In genomic region chr4:184668096-184668495, GRCh38 we compare ENCODE assay signal across 19 cellular contexts. TPM values are rescaled to one million over a fixed set of nuclear protein-coding genes. Genes with fewer than 3 reads are reported as not detected.
DNase-seq lines count a peak whose midpoint lies in the region; ATAC-seq and TF ChIP-seq lines count a peak whose summit lies in the region.
"Had no signal": no experiment of that assay in that cellular context is flagged by ENCODE, and none has a peak within 500 bp of the region (broad histone marks: within the 10 kb centered on the region; RNA-seq: fewer than 3 reads in every experiment).

No MANE protein-coding gene starts in this region.

- H3K9me3 ChIP-seq in mesenchymal stem cell (ENCODE audit: control insufficient read depth, low read length), result no peaks in the 10 kb centered on the region
- H3K9me3 ChIP-seq: prostate gland had no signal

- H2BK5ac ChIP-seq in mesenchymal stem cell (ENCODE audit: low read depth, low read length, poor library complexity, severe bottlenecking), result no peak overlapping the region

- peaks cover 2% of the 10 kb centered on the region for H3K4me1 ChIP-seq in mesenchymal stem cell (ENCODE audit: control insufficient read depth, insufficient read depth, low read depth, low read length)
- H3K4me1 ChIP-seq: prostate gland had no signal

- no peaks in the 10 kb centered on the region for H3K27me3 ChIP-seq in mesenchymal stem cell (ENCODE audit: control insufficient read depth in 1 of 2, insufficient read depth in 1 of 2, low read length in 2 of 2)
- H3K27me3 ChIP-seq in H7 (ENCODE audit: control insufficient read depth, insufficient read depth, low read length), result no peaks in the 10 kb centered on the region

- no peak overlapping the region for H3K9ac ChIP-seq in mesenchymal stem cell (ENCODE audit: low read length)

- WGBS in mesenchymal stem cell, result 94% methylated on average over 9 of the region's 9 CpGs

- no peak overlapping the region for H3K18ac ChIP-seq in mesenchymal stem cell (ENCODE audit: low read depth in 1 of 2, low read length in 2 of 2)

- H3K36me3 ChIP-seq in mesenchymal stem cell (ENCODE audit: control insufficient read depth in 1 of 2, insufficient read depth in 2 of 2, low read depth in 1 of 2, low read length in 2 of 2) (peaks cover 18 to 56% of the 10 kb centered on the region in 2 experiments), H7 (replicated peaks; ENCODE audit: control insufficient read depth, insufficient read depth, low read length) (no peaks in the 10 kb centered on the region)
- H3K36me3 ChIP-seq: prostate gland had no signal

- H3K9me3 Mint-ChIP-seq in activated naive CD4-positive, alpha-beta T cell treated with anti-CD3 and anti-CD28 coated beads, Interleukin-2, amount 10 ng/mL, durations not matched to agents 7 days and 5 days, result no peaks in the 10 kb centered on the region
- no peaks in the 10 kb centered on the region for H3K9me3 Mint-ChIP-seq in activated T-helper 1 cell treated with anti-CD3 and anti-CD28 coated beads, Interleukin-12 subunit alpha, Interleukin-12 subunit beta, Interleukin-2, Interleukin-4 antibody, amounts not matched to agents 30 ng/mL and 10 ng/mL and 1 ng/mL, durations not matched to agents 14 hours and 24 hours and 36 hours
- no peaks in the 10 kb centered on the region for H3K9me3 Mint-ChIP-seq in chondrocyte (ENCODE audit: low read depth)
- H3K9me3 Mint-ChIP-seq: activated T-cell treated with anti-CD3 and anti-CD28 coated beads, Interleukin-2, amount 50 U/mL, for 4 hours; H9 had no signal

- peak overlapping the region; percentile 61 for H4K8ac ChIP-seq in mesenchymal stem cell (ENCODE audit: low read length)

- H3K27ac Mint-ChIP-seq in activated naive CD4-positive, alpha-beta T cell treated with anti-CD3 and anti-CD28 coated beads, Interleukin-2, amount 10 ng/mL, durations not matched to agents 7 days and 5 days, result peak overlapping the region; percentile 85
- peak overlapping the region; percentile 82 for H3K27ac Mint-ChIP-seq in activated T-helper 1 cell treated with anti-CD3 and anti-CD28 coated beads, Interleukin-12 subunit alpha, Interleukin-12 subunit beta, Interleukin-2, Interleukin-4 antibody, amounts not matched to agents 30 ng/mL and 10 ng/mL and 1 ng/mL, durations not matched to agents 14 hours and 24 hours and 36 hours
- no peak overlapping the region for H3K27ac Mint-ChIP-seq in chondrocyte (ENCODE audit: unreplicated experiment)

- no peak overlapping the region for H2BK120ac ChIP-seq in mesenchymal stem cell (ENCODE audit: low read depth, low read length)

- peaks cover 35% of the 10 kb centered on the region for H3K4me1 Mint-ChIP-seq in activated naive CD4-positive, alpha-beta T cell treated with anti-CD3 and anti-CD28 coated beads, Interleukin-2, amount 10 ng/mL, durations not matched to agents 7 days and 5 days
- H3K4me1 Mint-ChIP-seq in activated T-helper 1 cell treated with anti-CD3 and anti-CD28 coated beads, Interleukin-12 subunit alpha, Interleukin-12 subunit beta, Interleukin-2, Interleukin-4 antibody, amounts not matched to agents 30 ng/mL and 10 ng/mL and 1 ng/mL, durations not matched to agents 14 hours and 24 hours and 36 hours (ENCODE audit: low read depth), result peaks cover 42% of the 10 kb centered on the region
- no peaks in the 10 kb centered on the region for H3K4me1 Mint-ChIP-seq in chondrocyte (ENCODE audit: low read depth)

- ATAC-seq in HG03280 (IDR thresholded peaks at IDR 0.05; ENCODE audit: unreplicated experiment), result no peak
- ATAC-seq: left lobe of liver had no signal

- no peak overlapping the region for H2BK15ac ChIP-seq in mesenchymal stem cell (ENCODE audit: low read depth, poor library complexity, severe bottlenecking)

- DNase-seq in activated naive CD4-positive, alpha-beta T cell treated with anti-CD3 and anti-CD28 coated beads, Interleukin-2, amount 10 ng/mL, durations not matched to agents 7 days and 5 days, result no peak
- no peak for DNase-seq in activated naive CD4-positive, alpha-beta T cell (lab: John Stamatoyannopoulos, UW)
- no peak for DNase-seq in activated T-helper 1 cell treated with anti-CD3 and anti-CD28 coated beads, Interleukin-12 subunit alpha, Interleukin-12 subunit beta, Interleukin-2, Interleukin-4 antibody, amounts not matched to agents 30 ng/mL and 10 ng/mL and 1 ng/mL, durations not matched to agents 14 hours and 24 hours and 36 hours (ENCODE audit: low spot score)
- no peak for DNase-seq in mesenchymal stem cell
- no peak for DNase-seq in chondrocyte (ENCODE audit: low spot score)
- DNase-seq in iPS-NIHi7 (ENCODE audit: extremely low spot score), result no peak
- no peak for DNase-seq in H7
- DNase-seq: activated T-cell treated with anti-CD3 and anti-CD28 coated beads, Interleukin-2, amount 50 U/mL, for 4 hours; anterior cingulate cortex; Calu3; foreskin melanocyte; H9; NCI-H146; NCI-H345; Right ventricle myocardium superior had no signal

- no peak overlapping the region for H2AFZ ChIP-seq in mesenchymal stem cell (ENCODE audit: low read depth, low read length)

- no peak overlapping the region for H3K4me3 Mint-ChIP-seq in activated naive CD4-positive, alpha-beta T cell treated with anti-CD3 and anti-CD28 coated beads, Interleukin-2, amount 10 ng/mL, durations not matched to agents 7 days and 5 days
- no peak overlapping the region for H3K4me3 Mint-ChIP-seq in activated T-helper 1 cell treated with anti-CD3 and anti-CD28 coated beads, Interleukin-12 subunit alpha, Interleukin-12 subunit beta, Interleukin-2, Interleukin-4 antibody, amounts not matched to agents 30 ng/mL and 10 ng/mL and 1 ng/mL, durations not matched to agents 14 hours and 24 hours and 36 hours
- no peak overlapping the region for H3K4me3 Mint-ChIP-seq in chondrocyte (ENCODE audit: unreplicated experiment)
- H3K4me3 Mint-ChIP-seq: activated T-cell treated with anti-CD3 and anti-CD28 coated beads, Interleukin-2, amount 50 U/mL, for 4 hours; H9 had no signal

- H3K23ac ChIP-seq in mesenchymal stem cell (ENCODE audit: low read length in 2 of 2), result no peak overlapping the region

- H2BK12ac ChIP-seq in mesenchymal stem cell (ENCODE audit: low read length in 2 of 2), result no peak overlapping the region

- no peak for TF ChIP-seq CTCF in chondrocyte (IDR thresholded peaks at IDR 0.05)

- H3K36me3 Mint-ChIP-seq in activated naive CD4-positive, alpha-beta T cell treated with anti-CD3 and anti-CD28 coated beads, Interleukin-2, amount 10 ng/mL, durations not matched to agents 7 days and 5 days, result peaks cover 43% of the 10 kb centered on the region
- peaks cover 28% of the 10 kb centered on the region for H3K36me3 Mint-ChIP-seq in activated T-helper 1 cell treated with anti-CD3 and anti-CD28 coated beads, Interleukin-12 subunit alpha, Interleukin-12 subunit beta, Interleukin-2, Interleukin-4 antibody, amounts not matched to agents 30 ng/mL and 10 ng/mL and 1 ng/mL, durations not matched to agents 14 hours and 24 hours and 36 hours (ENCODE audit: low read depth)
- peaks cover 20% of the 10 kb centered on the region for H3K36me3 Mint-ChIP-seq in chondrocyte (ENCODE audit: low read depth)

- H3K27ac ChIP-seq in mesenchymal stem cell (ENCODE audit: low read length, poor library complexity, severe bottlenecking), result no peak overlapping the region
- H3K27ac ChIP-seq: prostate gland had no signal

- peak overlapping the region in 1 of 2 experiments; percentile 14 for H3K14ac ChIP-seq in mesenchymal stem cell (ENCODE audit: low read length in 2 of 2)

- H3K4ac ChIP-seq in mesenchymal stem cell (ENCODE audit: low read depth in 1 of 2, low read length in 2 of 2), result no peak overlapping the region

- intact Hi-C loops in activated T-helper 1 cell treated with anti-CD3 and anti-CD28 coated beads, Interleukin-12 subunit alpha, Interleukin-12 subunit beta, Interleukin-2, Interleukin-4 antibody, amounts not matched to agents 30 ng/mL and 10 ng/mL and 1 ng/mL, durations not matched to agents 14 hours and 24 hours and 36 hours (cut with micrococcal nuclease), result loop anchor here (1.0 kb wide), 1 partner anchor 19 kb away; the partner anchor contains the start of genes CASP3 and PRIMPOL

- H3K4me3 ChIP-seq in mesenchymal stem cell (ENCODE audit: insufficient read depth in 1 of 2, low read depth in 1 of 2, low read length in 2 of 2), result no peak overlapping the region
- no peak overlapping the region for H3K4me3 ChIP-seq in H7 (ENCODE audit: insufficient read depth, low read depth, low read length)
- H3K4me3 ChIP-seq: GM12878, prostate gland had no signal

- no peaks in the 10 kb centered on the region for H3K27me3 Mint-ChIP-seq in activated naive CD4-positive, alpha-beta T cell treated with anti-CD3 and anti-CD28 coated beads, Interleukin-2, amount 10 ng/mL, durations not matched to agents 7 days and 5 days
- H3K27me3 Mint-ChIP-seq in activated T-helper 1 cell treated with anti-CD3 and anti-CD28 coated beads, Interleukin-12 subunit alpha, Interleukin-12 subunit beta, Interleukin-2, Interleukin-4 antibody, amounts not matched to agents 30 ng/mL and 10 ng/mL and 1 ng/mL, durations not matched to agents 14 hours and 24 hours and 36 hours (ENCODE audit: insufficient read depth), result no peaks in the 10 kb centered on the region
- no peaks in the 10 kb centered on the region for H3K27me3 Mint-ChIP-seq in chondrocyte (ENCODE audit: low read depth)

- H2AK5ac ChIP-seq in mesenchymal stem cell (ENCODE audit: low read length, severe bottlenecking), result no peak overlapping the region

- H3K4me2 ChIP-seq in mesenchymal stem cell (ENCODE audit: low read length, poor library complexity, severe bottlenecking), result no peak overlapping the region

- H4K91ac ChIP-seq in mesenchymal stem cell (ENCODE audit: low read length), result no peak overlapping the region

- no peaks in the 10 kb centered on the region for H3K79me1 ChIP-seq in mesenchymal stem cell (replicated peaks; ENCODE audit: low read length, poor library complexity, severe bottlenecking)

- CTCF ChIA-PET in activated naive CD4-positive, alpha-beta T cell treated with anti-CD3 and anti-CD28 coated beads, Interleukin-2, amount 10 ng/mL, durations not matched to agents 7 days and 5 days (lab: Charles Lee), result interaction anchor here (0.9 to 1.5 kb wide), 2 partner anchors 11 to 16 kb away, joined by 3 to 4 read pairs; no protein-coding TSS in a partner anchor

RNA-seq across cellular contexts. Expression of gene PRIMPOL, which starts 18.6 kb away (rescaled TPM):
- total RNA-seq in activated T-helper 1 cell treated with anti-CD3 and anti-CD28 coated beads, Interleukin-12 subunit alpha, Interleukin-12 subunit beta, Interleukin-2, Interleukin-4 antibody, amounts not matched to agents 30 ng/mL and 10 ng/mL and 1 ng/mL, durations not matched to agents 14 hours and 24 hours and 36 hours, result 16.4 and 19.7 TPM in 2 replicates
- 3.9 TPM for polyA plus RNA-seq in mesenchymal stem cell (2013, experiment 1 of 2)
- polyA plus RNA-seq in mesenchymal stem cell (2013, experiment 2 of 2), result 4.3 TPM
- 11.3 to 14.5 TPM (median 12.7 TPM) in 3 replicates for total RNA-seq in chondrocyte
- total RNA-seq in H7 (2014; rRNA removed; shearing (Covaris generic)), result 8.5 and 10.4 TPM in 2 replicates

RNA-seq across cellular contexts. Expression of gene CASP3, which starts 18.8 kb away (rescaled TPM):
- 116 and 121 TPM in 2 replicates for total RNA-seq in activated T-helper 1 cell treated with anti-CD3 and anti-CD28 coated beads, Interleukin-12 subunit alpha, Interleukin-12 subunit beta, Interleukin-2, Interleukin-4 antibody, amounts not matched to agents 30 ng/mL and 10 ng/mL and 1 ng/mL, durations not matched to agents 14 hours and 24 hours and 36 hours
- polyA plus RNA-seq in mesenchymal stem cell (2013, experiment 1 of 2), result 17.8 TPM
- 19.5 TPM for polyA plus RNA-seq in mesenchymal stem cell (2013, experiment 2 of 2)
- 27.4 to 31.8 TPM (median 31.5 TPM) in 3 replicates for total RNA-seq in chondrocyte
- 131 and 143 TPM in 2 replicates for total RNA-seq in H7 (2014; rRNA removed; shearing (Covaris generic))
